In the genomic region with DNA sequence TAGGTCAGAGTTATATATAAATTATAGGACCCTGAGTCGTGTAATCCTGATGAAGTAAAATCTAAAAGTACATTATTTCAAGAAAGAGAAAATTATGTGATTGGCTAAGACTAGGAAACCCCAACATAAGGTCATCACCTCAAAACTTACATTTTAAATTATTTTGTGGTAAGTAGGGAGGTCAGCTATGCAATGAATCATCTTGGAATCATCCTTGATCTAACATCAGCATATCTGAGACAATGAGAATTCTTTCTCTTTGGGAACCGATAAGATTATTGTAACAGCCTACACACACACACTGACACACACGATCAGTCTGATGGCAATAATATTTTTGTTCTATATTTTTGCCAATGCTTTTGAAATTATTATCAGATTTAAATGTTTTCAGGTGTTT, we compare ENCODE assay signal across 28 cellular contexts.
DNase-seq lines count a peak whose midpoint lies in the region; ATAC-seq, FAIRE-seq and TF ChIP-seq lines count a peak whose summit lies in the region.
"Had no signal": no experiment of that assay in that cellular context is flagged by ENCODE, and none has a peak within 500 bp of the region (broad histone marks: within the 10 kb centered on the region; RNA-seq: fewer than 3 reads in every experiment).

No MANE protein-coding gene starts in this region.

- no peak overlapping the region for H3K4me3 ChIP-seq in A549
- H3K4me3 ChIP-seq in astrocyte (ENCODE audit: insufficient read depth, low read depth, low read length): no peak overlapping the region
- no peak overlapping the region for H3K4me3 ChIP-seq in fibroblast of pulmonary artery (replicated peaks; ENCODE audit: low read depth, low read length)
- H3K4me3 ChIP-seq: BLaER1, cardiac muscle cell, esophagus squamous epithelium, MG63, tibial nerve had no signal

- peaks cover 34% of the 10 kb centered on the region; the same call in 2 of the 3 replicates for H3K4me1 ChIP-seq in A549
- no peaks in the 10 kb centered on the region for H3K4me1 ChIP-seq in astrocyte (ENCODE audit: insufficient read depth, low read length)
- H3K4me1 ChIP-seq: BLaER1, esophagus squamous epithelium, tibial nerve had no signal

- H3K27ac Mint-ChIP-seq in astrocyte (ENCODE audit: unreplicated experiment): no peak overlapping the region
- H3K27ac Mint-ChIP-seq: activated B cell treated with CpG ODN at 0.5 μM for 24 hours; activated CD8-positive, alpha-beta memory T cell treated with anti-CD3 and anti-CD28 coated beads, Interleukin-2, amount 10 ng/mL, durations not matched to agents 7 days and 5 days; endodermal cell; natural killer cell treated with Interleukin-12 subunit alpha and Interleukin-12 subunit beta and Interleukin-15 and Interleukin-18, amount 100 ng/mL, for 72 hours had no signal

- no peaks in the 10 kb centered on the region for H3K9me3 ChIP-seq in A549
- no peaks in the 10 kb centered on the region for H3K9me3 ChIP-seq in astrocyte (ENCODE audit: insufficient read depth, low read depth, low read length)
- H3K9me3 ChIP-seq: BLaER1, esophagus squamous epithelium, MG63, tibial nerve had no signal

- no peaks in the 10 kb centered on the region for H4K20me1 ChIP-seq in astrocyte (ENCODE audit: insufficient read depth, low read length)
- H4K20me1 ChIP-seq: BLaER1 had no signal

- H3K27me3 ChIP-seq in astrocyte (ENCODE audit: insufficient read depth, low read length): no peaks in the 10 kb centered on the region
- H3K27me3 ChIP-seq: BLaER1, cardiac muscle cell, esophagus squamous epithelium, MG63, tibial nerve had no signal

- H3K36me3 Mint-ChIP-seq in astrocyte (ENCODE audit: low read depth, unreplicated experiment): no peaks in the 10 kb centered on the region
- H3K36me3 Mint-ChIP-seq: activated CD8-positive, alpha-beta memory T cell treated with anti-CD3 and anti-CD28 coated beads, Interleukin-2, amount 10 ng/mL, durations not matched to agents 7 days and 5 days had no signal

- CTCF ChIA-PET in A549 (lab: Yijun Ruan, JAX): no interaction called here

- no peaks in the 10 kb centered on the region for H3K9me3 Mint-ChIP-seq in astrocyte (ENCODE audit: unreplicated experiment)
- H3K9me3 Mint-ChIP-seq: endodermal cell had no signal

- H3K4me2 ChIP-seq in A549 (peak overlapping the region; percentile 48), astrocyte (ENCODE audit: low read length) (no peak overlapping the region)
- H3K4me2 ChIP-seq: BLaER1 had no signal

- no peak for TF ChIP-seq CTCF in A549 (IDR thresholded peaks at IDR 0.05)
- TF ChIP-seq CTCF in astrocyte (IDR thresholded peaks at IDR 0.05; ENCODE audit: insufficient read depth, low read depth, low read length): no peak
- no peak for TF ChIP-seq CTCF in fibroblast of pulmonary artery (IDR thresholded peaks at IDR 0.05; ENCODE audit: low read length, missing control alignments)

- H3K9ac ChIP-seq in astrocyte (ENCODE audit: low read length): no peak overlapping the region
- H3K9ac ChIP-seq: BLaER1 had no signal

- no peak overlapping the region for H3K4me3 Mint-ChIP-seq in astrocyte (ENCODE audit: unreplicated experiment)
- H3K4me3 Mint-ChIP-seq: activated B cell treated with CpG ODN at 0.5 μM for 24 hours; activated CD8-positive, alpha-beta memory T cell treated with anti-CD3 and anti-CD28 coated beads, Interleukin-2, amount 10 ng/mL, durations not matched to agents 7 days and 5 days; endodermal cell; natural killer cell treated with Interleukin-12 subunit alpha and Interleukin-12 subunit beta and Interleukin-15 and Interleukin-18, amount 100 ng/mL, for 72 hours had no signal

- no peaks in the 10 kb centered on the region for H3K79me2 ChIP-seq in astrocyte (ENCODE audit: insufficient read depth, low read length)

- peak in 1 of 2 experiments; percentile 41 for DNase-seq in A549 (ENCODE audit: low read depth in 1 of 2, low spot score in 1 of 2)
- peak; percentile 76 for DNase-seq in HS-5 (ENCODE audit: low read depth)
- peak; percentile 87 for DNase-seq in astrocyte (ENCODE audit: low read depth)
- peak; percentile 45 for DNase-seq in fibroblast of pulmonary artery (ENCODE audit: low read depth)
- no peak for DNase-seq in T-helper 2 cell
- DNase-seq in CD1c-positive myeloid dendritic cell (ENCODE audit: extremely low spot score): no peak
- DNase-seq: activated B cell treated with CpG ODN at 0.5 μM for 24 hours; activated CD4-positive, alpha-beta T cell treated with anti-CD3 and anti-CD28 coated beads, Interleukin-2, amount 50 U/mL, for 1 hour; activated CD8-positive, alpha-beta memory T cell treated with anti-CD3 and anti-CD28 coated beads, Interleukin-2, amount 10 ng/mL, durations not matched to agents 7 days and 5 days; activated naive CD4-positive, alpha-beta T cell; activated T-cell treated with anti-CD3 and anti-CD28 coated beads, Interleukin-2, amount 50 U/mL, for 48 hours; COR-L47; endodermal cell; esophagus squamous epithelium; kidney; MG63; midbrain; NCI-H1105 treated with DMSO at 0.1 percent for 48 hours; NCI-H2029 treated with DMSO at 0.1 percent for 48 hours; NCI-H345; small intestine had no signal

- H3K27ac ChIP-seq in A549: peak overlapping the region in 1 of 2 experiments; percentile 39; a peak in 1 of 6 replicates
- H3K27ac ChIP-seq in astrocyte (ENCODE audit: low read depth, low read length): no peak overlapping the region
- H3K27ac ChIP-seq: BLaER1, cardiac muscle cell, esophagus squamous epithelium, tibial nerve had no signal

- no peak for TF ChIP-seq POLR2A in A549 (IDR thresholded peaks at IDR 0.05; ENCODE audit: low read length)

- POLR2A ChIA-PET in A549 (lab: Yijun Ruan, JAX): no interaction called here

- 36% methylated on average over 3 of the region's 3 CpGs for WGBS in A549 (ENCODE audit: missing lambda C conversion rate)

- H2AFZ ChIP-seq in astrocyte (ENCODE audit: low read depth, low read length): no peak overlapping the region

- FAIRE-seq in A549 (lab: Jason Lieb, UNC) (peak; percentile 54), astrocyte (lab: Jason Lieb, UNC) (no peak)
- FAIRE-seq: GM18507 had no signal

- ATAC-seq in A549 (peak in 1 of 2 experiments; percentile 66; a peak in 3 of 6 replicates), HG03108 (IDR thresholded peaks at IDR 0.05; ENCODE audit: unreplicated experiment) (no peak), GM21360 (IDR thresholded peaks at IDR 0.05; ENCODE audit: unreplicated experiment) (no peak)
- ATAC-seq: activated CD8-positive, alpha-beta memory T cell treated with anti-CD3 and anti-CD28 coated beads, Interleukin-2, amount 10 ng/mL, durations not matched to agents 7 days and 5 days; natural killer cell treated with Interleukin-12 subunit alpha and Interleukin-12 subunit beta and Interleukin-15 and Interleukin-18, amount 100 ng/mL, for 72 hours had no signal

- no peaks in the 10 kb centered on the region for H3K36me3 ChIP-seq in astrocyte (ENCODE audit: insufficient read depth, low read length)
- H3K36me3 ChIP-seq: BLaER1, cardiac muscle cell, esophagus squamous epithelium, MG63, tibial nerve had no signal

- peaks cover 23% of the 10 kb centered on the region for H3K4me1 Mint-ChIP-seq in astrocyte (ENCODE audit: low read depth, unreplicated experiment)
- H3K4me1 Mint-ChIP-seq: activated B cell treated with CpG ODN at 0.5 μM for 24 hours; activated CD8-positive, alpha-beta memory T cell treated with anti-CD3 and anti-CD28 coated beads, Interleukin-2, amount 10 ng/mL, durations not matched to agents 7 days and 5 days had no signal

- peak in 1 of 2 experiments; percentile 15; a peak in 1 of 5 replicates for TF ChIP-seq EP300 in A549 (IDR thresholded peaks at IDR 0.05)

- H3K27me3 Mint-ChIP-seq in astrocyte (ENCODE audit: low read depth, unreplicated experiment): no peaks in the 10 kb centered on the region
- H3K27me3 Mint-ChIP-seq: activated B cell treated with CpG ODN at 0.5 μM for 24 hours; activated CD8-positive, alpha-beta memory T cell treated with anti-CD3 and anti-CD28 coated beads, Interleukin-2, amount 10 ng/mL, durations not matched to agents 7 days and 5 days; natural killer cell treated with Interleukin-12 subunit alpha and Interleukin-12 subunit beta and Interleukin-15 and Interleukin-18, amount 100 ng/mL, for 72 hours had no signal

- TF ChIP-seq RAD21 in A549 (conservative IDR thresholded peaks at IDR 0.05 in 1 of 2, IDR thresholded peaks at IDR 0.05 in 1 of 2): no peak

TF ChIP-seq in A549, 52 proteins besides CTCF, POLR2A, EP300 and RAD21:
- TF ChIP-seq JUNB (IDR thresholded peaks at IDR 0.05) (peak; percentile 62), GATA3 (IDR thresholded peaks at IDR 0.05; ENCODE audit: borderline replicate concordance) (peak; percentile 59; the same call in 1 of the 2 replicates), CEBPB (IDR thresholded peaks at IDR 0.05) (peak; percentile 14 to 29; a peak in 2 of 4 replicates), FOSL2 (IDR thresholded peaks at IDR 0.05) (0 out of 2 replicates have a peak, but pooled peaks have one; percentile 30), FOSL2 (CRISPR knock-in tag; IDR thresholded peaks at IDR 0.05) (peak; percentile 7; the same call in 1 of the 2 replicates)
- TF ChIP-seq, protein P1, sequence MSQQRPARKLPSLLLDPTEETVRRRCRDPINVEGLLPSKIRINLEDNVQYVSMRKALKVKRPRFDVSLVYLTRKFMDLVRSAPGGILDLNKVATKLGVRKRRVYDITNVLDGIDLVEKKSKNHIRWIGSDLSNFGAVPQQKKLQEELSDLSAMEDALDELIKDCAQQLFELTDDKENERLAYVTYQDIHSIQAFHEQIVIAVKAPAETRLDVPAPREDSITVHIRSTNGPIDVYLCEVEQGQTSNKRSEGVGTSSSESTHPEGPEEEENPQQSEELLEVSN (IDR thresholded peaks at IDR 0.05; ENCODE audit: borderline replicate concordance, low read depth): no peak

Comparison
In these comparisons a context has a peak if more than half of its experiments do, and no peak if none do; other contexts are left out.
1. DNase-seq: peak in HS-5 (single experiment), astrocyte (single experiment) and fibroblast of pulmonary artery (single experiment); none in T-helper 2 cell (0 of 5) and CD1c-positive myeloid dendritic cell (single experiment).